Comparison of ENCODE assay signal across 1 cellular context in genomic region chr6:2542101-2542857, GRCh38.
TF ChIP-seq lines count a peak whose summit lies in the region.

No MANE protein-coding gene starts in this region.

TF ChIP-seq in HepG2, 621 proteins besides CTCF, POLR2A, EP300 and RAD21 (continued from another document):
- no peak for TF ChIP-seq ZNF513 (CRISPR knock-in tag; conservative IDR thresholded peaks at IDR 0.05)
- TF ChIP-seq AGO2 (optimal IDR thresholded peaks at IDR 0.05; ENCODE audit: low read depth, low read length): no peak
- TF ChIP-seq WIZ (CRISPR knock-in tag; IDR thresholded peaks at IDR 0.05): no peak
- no peak for TF ChIP-seq ZKSCAN8 (CRISPR knock-in tag; IDR thresholded peaks at IDR 0.05; ENCODE audit: borderline replicate concordance)
- TF ChIP-seq MTA3 (CRISPR knock-in tag; IDR thresholded peaks at IDR 0.05): no peak
TF ChIP-seq in HepG2: peak in this region for 0.
